In the genomic region with DNA sequence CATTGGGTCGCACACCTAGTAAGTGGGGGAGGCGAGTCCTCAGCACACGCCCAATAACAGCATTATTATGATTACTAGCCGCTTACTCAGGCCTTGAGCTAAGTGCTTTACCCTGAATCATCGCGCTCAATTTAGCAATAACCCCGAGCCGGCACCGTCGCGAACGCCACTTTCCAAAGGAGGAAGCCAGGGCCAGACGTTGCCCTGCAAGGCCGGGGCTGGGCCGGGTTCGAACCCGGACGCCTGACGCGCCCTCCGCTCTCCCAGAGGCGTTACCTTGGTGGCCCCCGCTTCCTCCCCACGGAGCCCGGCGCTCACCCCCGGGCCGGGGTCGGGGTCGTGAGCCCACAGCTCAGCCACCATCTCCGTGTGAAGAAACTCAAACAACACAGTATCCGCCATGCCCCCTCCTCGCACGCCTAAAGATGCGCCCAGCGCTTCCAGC, we compare ENCODE assay signal across 8 cellular contexts. TPM values are rescaled to one million over a fixed set of nuclear protein-coding genes. Genes with fewer than 3 reads are reported as not detected.
DNase-seq lines count a peak whose midpoint lies in the region; ATAC-seq, FAIRE-seq and TF ChIP-seq lines count a peak whose summit lies in the region.

A gene with protein sequence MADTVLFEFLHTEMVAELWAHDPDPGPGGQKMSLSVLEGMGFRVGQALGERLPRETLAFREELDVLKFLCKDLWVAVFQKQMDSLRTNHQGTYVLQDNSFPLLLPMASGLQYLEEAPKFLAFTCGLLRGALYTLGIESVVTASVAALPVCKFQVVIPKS (minus strand): TSS at position 421 of the 445 bp plus-strand sequence. CDS start 19 bp downstream, at position 402.

- H3K27ac ChIP-seq in effector memory CD4-positive, alpha-beta T cell (ENCODE audit: insufficient read depth, low read length, poor library complexity, severe bottlenecking), result peak within 1 kb of the TSS; percentile 86

- H3K4me3 ChIP-seq in effector memory CD4-positive, alpha-beta T cell (ENCODE audit: insufficient read depth, low read depth, low read length, poor library complexity, severe bottlenecking), result peak within 1 kb of the TSS; percentile 81
- peak within 1 kb of the TSS; percentile 69 for H3K4me3 ChIP-seq in mucosa of descending colon

- peaks cover 9% of the 10 kb centered on the region for H3K36me3 ChIP-seq in effector memory CD4-positive, alpha-beta T cell (ENCODE audit: control insufficient read depth, insufficient read depth, low read length)
- H3K36me3 ChIP-seq in mucosa of descending colon (ENCODE audit: low read depth), result peaks cover 5% of the 10 kb centered on the region

- H3K9me3 ChIP-seq in effector memory CD4-positive, alpha-beta T cell (ENCODE audit: control insufficient read depth, low read length), result no peaks in the 10 kb centered on the region
- no peaks in the 10 kb centered on the region for H3K9me3 ChIP-seq in mucosa of descending colon

- intact Hi-C loops in mucosa of descending colon (cut with DNase I, micrococcal nuclease), result no loop called here

- TF ChIP-seq POLR2A in GM10847 (IDR thresholded peaks at IDR 0.05; ENCODE audit: extremely low read depth, insufficient read length), result peak; percentile 48

- DNase-seq in RCC 7860 (ENCODE audit: low spot score) (peak; percentile 50), mucosa of descending colon (no peak), NCI-H524 treated with DMSO at 0.1 percent for 48 hours (lab: John Stamatoyannopoulos, UW) (no peak)
- DNase-seq in effector memory CD4-positive, alpha-beta T cell, result peak in 1 of 3 donors; percentile 11

- no peaks in the 10 kb centered on the region for H3K27me3 ChIP-seq in effector memory CD4-positive, alpha-beta T cell (replicated peaks; ENCODE audit: control insufficient read depth, insufficient read depth, low read length, poor library complexity, severe bottlenecking)

- no peak for TF ChIP-seq CTCF in mucosa of descending colon (IDR thresholded peaks at IDR 0.05)

- no peak for FAIRE-seq in RCC 7860 (lab: Jason Lieb, UNC)

- ATAC-seq in HG02852 (IDR thresholded peaks at IDR 0.05; ENCODE audit: unreplicated experiment), result peak; percentile 8
- ATAC-seq in mucosa of descending colon, result peak; percentile 9
- ATAC-seq in GM21786 (IDR thresholded peaks at IDR 0.05; ENCODE audit: unreplicated experiment), result no peak
- no peak for ATAC-seq in GM18858 (IDR thresholded peaks at IDR 0.05; ENCODE audit: unreplicated experiment)

- H3K4me1 ChIP-seq in effector memory CD4-positive, alpha-beta T cell (ENCODE audit: control insufficient read depth, insufficient read depth, low read length, poor library complexity, severe bottlenecking), result peaks cover 20% of the 10 kb centered on the region
- peaks cover 15% of the 10 kb centered on the region for H3K4me1 ChIP-seq in mucosa of descending colon (ENCODE audit: low read depth)

RNA-seq across cellular contexts. Expression of the gene that starts here (rescaled TPM):
- total RNA-seq in mucosa of descending colon, result 10 to 100 TPM; 29.0 to 45.1 (median 37.4) TPM

Comparison
In these comparisons a context has a peak if more than half of its experiments do, and no peak if none do; other contexts are left out.
1. ATAC-seq: peak in HG02852 (single experiment) and mucosa of descending colon (single experiment); none in GM21786 (single experiment) and GM18858 (single experiment).